Comparison of ENCODE assay signal across 23 cellular contexts in the genomic region with DNA sequence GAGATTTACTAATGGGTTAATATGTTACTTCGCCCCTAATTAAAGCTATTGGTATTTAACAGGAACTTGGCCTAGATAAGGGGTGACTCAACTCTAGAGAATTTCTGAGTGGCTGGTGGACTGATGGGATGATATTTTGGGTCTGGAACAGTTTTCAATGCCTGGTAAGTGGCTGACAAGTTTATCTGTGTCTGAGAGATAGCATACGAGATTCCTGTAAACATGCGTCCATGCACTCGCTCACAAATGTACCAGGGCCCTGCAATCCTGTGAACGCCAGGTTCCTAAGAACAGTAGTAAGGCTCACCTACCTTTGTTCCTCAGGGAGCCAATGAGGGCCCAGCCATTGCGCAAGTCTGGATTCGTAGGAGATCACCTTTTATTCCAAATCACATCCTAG.
DNase-seq lines count a peak whose midpoint lies in the region; ATAC-seq, FAIRE-seq and TF ChIP-seq lines count a peak whose summit lies in the region.
"Had no signal": no experiment of that assay in that cellular context is flagged by ENCODE, and none has a peak within 500 bp of the region (broad histone marks: within the 10 kb centered on the region; RNA-seq: fewer than 3 reads in every experiment).

No MANE protein-coding gene starts in this region.

- ATAC-seq in GM21723 (IDR thresholded peaks at IDR 0.05; ENCODE audit: unreplicated experiment), result no peak
- ATAC-seq: activated CD8-positive, alpha-beta T cell treated with anti-CD3 and anti-CD28 coated beads for 36 hours; K562 had no signal

- no peak overlapping the region for H3K4me3 ChIP-seq in fibroblast of villous mesenchyme (ENCODE audit: low read depth, low read length)
- H3K4me3 ChIP-seq: K562, sigmoid colon, upper lobe of left lung had no signal

- no peak for TF ChIP-seq CTCF in RWPE1 (conservative IDR thresholded peaks at IDR 0.05; ENCODE audit: low read depth)
- TF ChIP-seq CTCF in fibroblast of villous mesenchyme (IDR thresholded peaks at IDR 0.05; ENCODE audit: insufficient read depth, low read depth, low read length), result no peak

- POLR2A ChIA-PET in RWPE1 (lab: Yijun Ruan, JAX; ENCODE audit: low non-redundant PET), result no interaction called here

- no peak overlapping the region for H3K27ac ChIP-seq in RWPE1
- H3K27ac ChIP-seq: epithelial cell of prostate, sigmoid colon, upper lobe of left lung had no signal

- peak; percentile 14 for DNase-seq in AG20443 (ENCODE audit: low spot score)
- peak; percentile 19 for DNase-seq in RWPE1 (ENCODE audit: low spot score)
- peak; percentile 61 for DNase-seq in fibroblast of villous mesenchyme (ENCODE audit: low read depth)
- peak; percentile 81 for DNase-seq in kidney tubule cell (ENCODE audit: low spot score)
- no peak for DNase-seq in NCI-H146 treated with DMSO at 0.1 percent for 48 hours (lab: John Stamatoyannopoulos, UW; ENCODE audit: unreplicated experiment)
- DNase-seq in urothelium cell line (ENCODE audit: low spot score), result no peak
- DNase-seq in SKM-1 treated with dmso at 0.1 percent for 144 hours (lab: John Stamatoyannopoulos, UW; ENCODE audit: unreplicated experiment), result no peak
- DNase-seq: activated CD8-positive, alpha-beta T cell treated with anti-CD3 and anti-CD28 coated beads for 36 hours; activated naive CD4-positive, alpha-beta T cell treated with anti-CD3 and anti-CD28 coated beads for 36 hours; activated T-cell treated with anti-CD3 and anti-CD28 coated beads, Interleukin-2, amount 50 U/mL, for 24 hours; aorta; CD8-positive, alpha-beta memory T cell; DMS79 treated with DMSO at 0.1 percent for 48 hours; GOT3; immature natural killer cell; NCI-H2029; SHP77; sigmoid colon; stimulated activated CD4-positive, alpha-beta T cell treated with anti-CD3 and anti-CD28 coated beads, Interleukin-1b, Interleukin-23, amount 100 ng/mL, for 48 hours; upper lobe of left lung had no signal

- CTCF ChIA-PET in RWPE1 (lab: Yijun Ruan, JAX), result interaction anchor here (0.8 kb wide), 1 partner anchor 176 kb away, joined by 4 read pairs; no protein-coding TSS in a partner anchor

- no peak for FAIRE-seq in urothelium cell line (lab: Jason Lieb, UNC)
- FAIRE-seq: K562 had no signal

Comparison
In these comparisons a context has a peak if more than half of its experiments do, and no peak if none do; other contexts are left out.
1. DNase-seq: peak in AG20443 (single experiment), RWPE1 (single experiment), fibroblast of villous mesenchyme (single experiment) and kidney tubule cell (single experiment); none in NCI-H146 treated with DMSO at 0.1 percent for 48 hours (single experiment), urothelium cell line (single experiment) and SKM-1 treated with dmso at 0.1 percent for 144 hours (single experiment).